In the genomic region with DNA sequence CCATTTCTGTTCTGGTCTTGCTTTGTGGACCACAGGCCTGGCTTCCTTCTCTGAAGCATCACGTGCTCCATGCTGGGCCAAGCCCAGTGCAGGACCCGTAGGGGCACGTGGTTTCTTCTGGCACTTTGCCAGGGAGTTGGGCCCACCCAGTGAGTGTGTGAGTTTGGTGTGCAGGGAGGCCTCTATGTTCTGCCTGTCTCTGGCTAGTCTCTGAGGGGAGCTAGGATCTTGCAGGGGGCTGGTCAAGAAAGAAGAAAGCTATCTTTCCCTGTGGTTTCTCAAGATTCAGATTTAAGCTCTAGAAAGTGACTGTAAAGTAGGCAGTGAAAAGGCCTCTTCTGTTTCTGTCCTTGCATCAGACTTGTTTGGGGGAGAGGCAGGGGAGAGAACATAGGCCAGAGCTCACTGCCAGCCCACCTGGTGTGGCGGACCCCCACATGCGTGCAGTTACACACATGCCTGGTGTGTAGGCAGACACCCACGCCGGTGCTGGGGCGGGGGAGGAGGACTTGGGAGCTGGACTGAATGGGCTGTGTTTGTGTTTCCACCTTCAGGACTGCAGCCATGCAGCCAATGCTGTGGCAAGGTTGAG, we compare ENCODE assay signal across 8 cellular contexts. TPM values are rescaled to one million over a fixed set of nuclear protein-coding genes. Genes with fewer than 3 reads are reported as not detected.
DNase-seq lines count a peak whose midpoint lies in the region; ATAC-seq and TF ChIP-seq lines count a peak whose summit lies in the region.

No MANE protein-coding gene starts in this region.

- H3K27me3 Mint-ChIP-seq in activated CD4-positive, alpha-beta T cell treated with anti-CD3 and anti-CD28 coated beads, Interleukin-2, amount 10 ng/mL, durations not matched to agents 7 days and 5 days: no peaks in the 10 kb centered on the region
- H3K27me3 Mint-ChIP-seq in activated T-cell treated with anti-CD3 and anti-CD28 coated beads, Interleukin-2, amount 50 U/mL, for 24 hours: no peaks in the 10 kb centered on the region
- no peaks in the 10 kb centered on the region for H3K27me3 Mint-ChIP-seq in glutamatergic neuron (ENCODE audit: unreplicated experiment)

- no peaks in the 10 kb centered on the region for H3K9me2 ChIP-seq in PC-3 (replicated peaks; ENCODE audit: low read length)

- H2AFZ ChIP-seq in PC-3 (ENCODE audit: low read length): no peak overlapping the region

- H3F3A ChIP-seq in PC-3 (ENCODE audit: low read length, unreplicated experiment): no peaks in the 10 kb centered on the region

- no peak overlapping the region for H3K9ac ChIP-seq in PC-3 (ENCODE audit: low read length)

- peaks cover 92% of the 10 kb centered on the region for H3K4me1 Mint-ChIP-seq in activated CD4-positive, alpha-beta T cell treated with anti-CD3 and anti-CD28 coated beads, Interleukin-2, amount 10 ng/mL, durations not matched to agents 7 days and 5 days
- H3K4me1 Mint-ChIP-seq in activated T-cell treated with anti-CD3 and anti-CD28 coated beads, Interleukin-2, amount 50 U/mL, for 24 hours (ENCODE audit: low read depth): peaks cover 90% of the 10 kb centered on the region
- H3K4me1 Mint-ChIP-seq in glutamatergic neuron (ENCODE audit: low read depth, unreplicated experiment): peaks cover 27% of the 10 kb centered on the region

- no peak for TF ChIP-seq CTCF in glutamatergic neuron (IDR thresholded peaks at IDR 0.05; ENCODE audit: partially characterized antibody, unreplicated experiment)
- TF ChIP-seq CTCF in PC-3 (conservative IDR thresholded peaks at IDR 0.05; ENCODE audit: low read depth, low read length): no peak

- CTCF ChIA-PET in activated CD4-positive, alpha-beta T cell treated with anti-CD3 and anti-CD28 coated beads, Interleukin-2, amount 10 ng/mL, durations not matched to agents 7 days and 5 days (lab: Charles Lee): interaction anchor here (0.6 to 1.6 kb wide), 5 partner anchors 9 to 205 kb away, joined by 3 to 5 read pairs (median 5); no protein-coding TSS in a partner anchor
- CTCF ChIA-PET in PC-3 (lab: Charles Lee): no interaction called here

- peaks cover 67% of the 10 kb centered on the region for H3K79me2 ChIP-seq in PC-3 (ENCODE audit: low read length)

- H3K27ac ChIP-seq in PC-3 (ENCODE audit: low read length): no peak overlapping the region

- peak overlapping the region; percentile 21 for H3K4me3 Mint-ChIP-seq in activated CD4-positive, alpha-beta T cell treated with anti-CD3 and anti-CD28 coated beads, Interleukin-2, amount 10 ng/mL, durations not matched to agents 7 days and 5 days
- peak overlapping the region; percentile 39 for H3K4me3 Mint-ChIP-seq in activated T-cell treated with anti-CD3 and anti-CD28 coated beads, Interleukin-2, amount 50 U/mL, for 24 hours
- H3K4me3 Mint-ChIP-seq in glutamatergic neuron (ENCODE audit: unreplicated experiment): peak overlapping the region; percentile 25

- no peaks in the 10 kb centered on the region for H4K20me1 ChIP-seq in PC-3 (ENCODE audit: low read length)

- H3K36me3 ChIP-seq in PC-3 (ENCODE audit: low read depth, low read length): peaks cover 10% of the 10 kb centered on the region; the same call in 1 of the 2 replicates

- H3K36me3 Mint-ChIP-seq in activated CD4-positive, alpha-beta T cell treated with anti-CD3 and anti-CD28 coated beads, Interleukin-2, amount 10 ng/mL, durations not matched to agents 7 days and 5 days (ENCODE audit: low read depth): peaks cover 76% of the 10 kb centered on the region
- H3K36me3 Mint-ChIP-seq in activated T-cell treated with anti-CD3 and anti-CD28 coated beads, Interleukin-2, amount 50 U/mL, for 24 hours (ENCODE audit: low read depth): peaks cover 92% of the 10 kb centered on the region
- H3K36me3 Mint-ChIP-seq in glutamatergic neuron (ENCODE audit: unreplicated experiment): peaks cover 6% of the 10 kb centered on the region

- H3K4me2 ChIP-seq in PC-3 (ENCODE audit: low read length): no peak overlapping the region

- no peaks in the 10 kb centered on the region for H3K27me3 ChIP-seq in PC-3 (ENCODE audit: low read length)

- intact Hi-C loops in sciatic nerve (cut with DNase I) (no loop called here), PC-3 (cut with micrococcal nuclease) (no loop called here)

- peak; percentile 48 for DNase-seq in activated CD4-positive, alpha-beta T cell treated with anti-CD3 and anti-CD28 coated beads, Interleukin-2, amount 10 ng/mL, durations not matched to agents 7 days and 5 days
- DNase-seq in activated CD4-positive, alpha-beta T cell treated with anti-CD3 and anti-CD28 coated beads for 4 hours: no peak
- DNase-seq in activated T-cell treated with anti-CD3 and anti-CD28 coated beads, Interleukin-2, amount 50 U/mL, for 24 hours: peak; percentile 67
- DNase-seq in glutamatergic neuron (no peak), sciatic nerve (ENCODE audit: low spot score) (peak; percentile 90), PC-3 (no peak), left lobe of liver (ENCODE audit: low spot score) (no peak), T1000 (lab: John Stamatoyannopoulos, UW) (no peak)

- peak overlapping the region; percentile 88 for H3K27ac Mint-ChIP-seq in activated CD4-positive, alpha-beta T cell treated with anti-CD3 and anti-CD28 coated beads, Interleukin-2, amount 10 ng/mL, durations not matched to agents 7 days and 5 days
- H3K27ac Mint-ChIP-seq in activated T-cell treated with anti-CD3 and anti-CD28 coated beads, Interleukin-2, amount 50 U/mL, for 24 hours: peak overlapping the region; percentile 94
- peak overlapping the region; percentile 43 for H3K27ac Mint-ChIP-seq in glutamatergic neuron (ENCODE audit: unreplicated experiment)

- H3K9me3 ChIP-seq in PC-3 (ENCODE audit: low read length): no peaks in the 10 kb centered on the region

- peaks cover 30% of the 10 kb centered on the region for H3K4me1 ChIP-seq in PC-3 (ENCODE audit: insufficient read depth, low read length)

- peak; percentile 78 for ATAC-seq in sciatic nerve
- ATAC-seq in PC-3: no peak
- no peak for ATAC-seq in left lobe of liver

- POLR2A ChIA-PET in activated CD4-positive, alpha-beta T cell treated with anti-CD3 and anti-CD28 coated beads, Interleukin-2, amount 10 ng/mL, durations not matched to agents 7 days and 5 days (lab: Charles Lee): interaction anchor here (0.9 kb wide), 1 partner anchor 12 kb away, joined by 3 read pairs; no protein-coding TSS in a partner anchor
- POLR2A ChIA-PET in PC-3 (lab: Charles Lee; ENCODE audit: unreplicated experiment): no interaction called here

- no peaks in the 10 kb centered on the region for H3K9me3 Mint-ChIP-seq in activated CD4-positive, alpha-beta T cell treated with anti-CD3 and anti-CD28 coated beads, Interleukin-2, amount 10 ng/mL, durations not matched to agents 7 days and 5 days
- H3K9me3 Mint-ChIP-seq in activated T-cell treated with anti-CD3 and anti-CD28 coated beads, Interleukin-2, amount 50 U/mL, for 24 hours: no peaks in the 10 kb centered on the region
- peaks cover 1% of the 10 kb centered on the region for H3K9me3 Mint-ChIP-seq in glutamatergic neuron (ENCODE audit: unreplicated experiment)

- no peak overlapping the region for H3K4me3 ChIP-seq in PC-3 (ENCODE audit: low read length)

- BruUV-seq in PC-3 (replicated peaks; lab: Mats Ljungman, UMichigan): no TSS peak

RNA-seq across cellular contexts. Expression of a gene that starts 11.8 kb away (rescaled TPM):
- total RNA-seq in activated CD4-positive, alpha-beta T cell treated with anti-CD3 and anti-CD28 coated beads, Interleukin-2, amount 10 ng/mL, durations not matched to agents 7 days and 5 days: 100 to 1,000 TPM; 189 to 200 TPM
- total RNA-seq in glutamatergic neuron (ENCODE audit: unreplicated experiment): 66.6 TPM
- 127 TPM for total RNA-seq in sciatic nerve
- 106 and 120 TPM in 2 replicates for total RNA-seq in PC-3 (2014; rRNA removed)
- 58.5 TPM for total RNA-seq in left lobe of liver

RNA-seq across cellular contexts. Expression of a gene that starts 28.2 kb away (rescaled TPM):
- 1,000 to 10,000 TPM; 1,147 to 1,160 TPM for total RNA-seq in activated CD4-positive, alpha-beta T cell treated with anti-CD3 and anti-CD28 coated beads, Interleukin-2, amount 10 ng/mL, durations not matched to agents 7 days and 5 days
- 850 TPM for total RNA-seq in glutamatergic neuron (ENCODE audit: unreplicated experiment)
- total RNA-seq in sciatic nerve: 1,106 TPM
- total RNA-seq in PC-3 (2014; rRNA removed): 807 and 1,110 TPM in 2 replicates
- total RNA-seq in left lobe of liver: 371 TPM

RNA-seq across cellular contexts. Expression of a gene that starts 56.6 kb away (rescaled TPM):
- 10 to 100 TPM; 27.2 to 30.5 TPM for total RNA-seq in activated CD4-positive, alpha-beta T cell treated with anti-CD3 and anti-CD28 coated beads, Interleukin-2, amount 10 ng/mL, durations not matched to agents 7 days and 5 days
- 13.0 TPM for total RNA-seq in glutamatergic neuron (ENCODE audit: unreplicated experiment)
- 25.6 TPM for total RNA-seq in sciatic nerve
- total RNA-seq in PC-3 (2014; rRNA removed): 11.8 and 15.0 TPM in 2 replicates
- total RNA-seq in left lobe of liver: 11.2 TPM

Comparison
In these comparisons a context has a peak if more than half of its experiments do, and no peak if none do; other contexts are left out.
1. DNase-seq: peak in activated CD4-positive, alpha-beta T cell treated with anti-CD3 and anti-CD28 coated beads, Interleukin-2, amount 10 ng/mL, durations not matched to agents 7 days and 5 days (single experiment), activated T-cell treated with anti-CD3 and anti-CD28 coated beads, Interleukin-2, amount 50 U/mL, for 24 hours (single experiment) and sciatic nerve (single experiment); none in activated CD4-positive, alpha-beta T cell treated with anti-CD3 and anti-CD28 coated beads for 4 hours (0 of 2), glutamatergic neuron (single experiment), PC-3 (single experiment), left lobe of liver (single experiment) and T1000 (single experiment).
2. H3K27ac Mint-ChIP-seq: peak in every context shown above with its lines; median percentile 94 in activated T-cell treated with anti-CD3 and anti-CD28 coated beads, Interleukin-2, amount 50 U/mL, for 24 hours; 88 in activated CD4-positive, alpha-beta T cell treated with anti-CD3 and anti-CD28 coated beads, Interleukin-2, amount 10 ng/mL, durations not matched to agents 7 days and 5 days; 43 in glutamatergic neuron.
3. Peak in every context shown above with its lines, with median percentiles within 50 percentile points of each other: H3K4me3 Mint-ChIP-seq.